8 cellular contexts compared by ENCODE assay signal in genomic region chr17:64306850-64307463, GRCh38. TPM values are rescaled to one million over a fixed set of nuclear protein-coding genes. Genes with fewer than 3 reads are reported as not detected.
DNase-seq lines count a peak whose midpoint lies in the region; ATAC-seq and TF ChIP-seq lines count a peak whose summit lies in the region.

No MANE protein-coding gene starts in this region.

- peak; percentile 80 for TF ChIP-seq RAD21 in HCT116 (IDR thresholded peaks at IDR 0.05; ENCODE audit: low read depth)

- POLR2A ChIA-PET in HCT116 (lab: Charles Lee), result interaction anchor here (1.6 kb wide), 1 partner anchor 112 kb away, joined by 6 read pairs; no protein-coding TSS in a partner anchor

- H3K27me3 ChIP-seq in HCT116 (ENCODE audit: insufficient read depth, low read length) (no peaks in the 10 kb centered on the region), neural progenitor cell (no peaks in the 10 kb centered on the region), stomach (no peaks in the 10 kb centered on the region)

- H3K4me2 ChIP-seq in HCT116 (ENCODE audit: low read length) (peak overlapping the region; percentile 55), neural progenitor cell (no peak overlapping the region)

- no peak overlapping the region for H3K9ac ChIP-seq in HCT116 (ENCODE audit: low read length)
- no peak overlapping the region for H3K9ac ChIP-seq in neural progenitor cell

- H3K36me3 ChIP-seq in HCT116 (ENCODE audit: control insufficient read depth in 1 of 2, insufficient read depth in 2 of 2, low read length in 2 of 2) (no peaks in the 10 kb centered on the region), neural progenitor cell (no peaks in the 10 kb centered on the region), stomach (no peaks in the 10 kb centered on the region)

- no peak for TF ChIP-seq EP300 in stomach (IDR thresholded peaks at IDR 0.05)

- H3K9me3 ChIP-seq in HCT116 (ENCODE audit: control insufficient read depth in 1 of 2, insufficient read depth in 1 of 2, low read depth in 1 of 2, low read length in 2 of 2), result no peaks in the 10 kb centered on the region
- no peaks in the 10 kb centered on the region for H3K9me3 ChIP-seq in neural progenitor cell (ENCODE audit: low read depth)
- H3K9me3 ChIP-seq in stomach, result no peaks in the 10 kb centered on the region

- H2AFZ ChIP-seq in HCT116 (ENCODE audit: low read depth, low read length, poor library complexity, severe bottlenecking) (peak overlapping the region; percentile 96), neural progenitor cell (replicated peaks) (no peak overlapping the region)

- BruUV-seq in HCT116 (replicated peaks; lab: Mats Ljungman, UMichigan), result no TSS peak

- RAD21 ChIA-PET in HCT116 (lab: Charles Lee; ENCODE audit: low non-redundant PET in 1 of 2, low total read pairs in 2 of 2, uncharacterized antibody in 2 of 2, unreplicated experiment in 2 of 2), result interaction anchor here in 1 of 2 experiments (1.4 kb wide), 1 partner anchor 114 kb away, joined by 4 read pairs; no protein-coding TSS in a partner anchor

- TF ChIP-seq POLR2A in HCT116 (IDR thresholded peaks at IDR 0.05; ENCODE audit: borderline replicate concordance, extremely low read depth, insufficient read depth, insufficient read length) (no peak), stomach (IDR thresholded peaks at IDR 0.05) (no peak)

- H3K79me2 ChIP-seq in HCT116 (ENCODE audit: insufficient read depth, low read length) (no peaks in the 10 kb centered on the region), neural progenitor cell (ENCODE audit: low read depth) (no peaks in the 10 kb centered on the region)

- H3K9me2 ChIP-seq in HCT116 (ENCODE audit: insufficient read depth), result no peaks in the 10 kb centered on the region

- H3K4me1 ChIP-seq in HCT116 (ENCODE audit: control insufficient read depth in 1 of 2, insufficient read depth in 2 of 2, low read length in 2 of 2) (peaks cover 7 to 13% of the 10 kb centered on the region in 2 experiments), neural progenitor cell (no peaks in the 10 kb centered on the region), stomach (peaks cover 0 to 12% (median 5%) of the 10 kb centered on the region in 4 donors)

- H3K27me3 Mint-ChIP-seq in neural progenitor cell (ENCODE audit: insufficient read depth, low read depth), result peaks cover 2% of the 10 kb centered on the region

- H3K4me3 ChIP-seq in HCT116 (replicated peaks in 1 of 2; ENCODE audit: low read depth in 1 of 2, low read length in 2 of 2) (no peak overlapping the region), neural progenitor cell (no peak overlapping the region), stomach (no peak overlapping the region)

- CTCF ChIA-PET in HCT116 (lab: Charles Lee), result interaction anchor here (10.9 kb wide), 1 partner anchor 112 kb away, joined by 120 read pairs; no protein-coding TSS in a partner anchor

- no peaks in the 10 kb centered on the region for H3K9me3 Mint-ChIP-seq in neural progenitor cell

- peaks cover 2% of the 10 kb centered on the region for H3K4me1 Mint-ChIP-seq in neural progenitor cell

- no peak overlapping the region for H3K27ac Mint-ChIP-seq in neural progenitor cell

- H4K20me1 ChIP-seq in HCT116 (ENCODE audit: insufficient read depth) (no peaks in the 10 kb centered on the region), neural progenitor cell (ENCODE audit: low read depth) (no peaks in the 10 kb centered on the region)

- intact Hi-C loops in HCT116 (cut with micrococcal nuclease) (loop anchor here (1.0 kb wide), 1 partner anchor 111 kb away; no protein-coding TSS in a partner anchor), stomach (cut with DNase I; ENCODE audit: low total_unique reads) (loop anchor here (5.0 kb wide), 1 partner anchor 105 kb away; no protein-coding TSS in a partner anchor)

- ATAC-seq in HCT116 (peak; percentile 83), HG02840 (IDR thresholded peaks at IDR 0.05; ENCODE audit: low FRiP score, unreplicated experiment) (no peak)

- DNase-seq in CD1c-positive myeloid dendritic cell (ENCODE audit: extremely low spot score), result peak; percentile 83
- peak; percentile 70 for DNase-seq in HCT116 (ENCODE audit: low read depth, low spot score)
- DNase-seq in NOMO-1 treated with dmso at 0.1 percent for 144 hours (lab: John Stamatoyannopoulos, UW; ENCODE audit: unreplicated experiment), result peak; percentile 35
- peak; percentile 73 for DNase-seq in activated CD8-positive, alpha-beta memory T cell treated with anti-CD3 and anti-CD28 coated beads, Interleukin-2, amount 50 U/mL, for 4 hours
- peak; percentile 68 for DNase-seq in fibroblast of gingiva (ENCODE audit: low read depth)
- DNase-seq in neural progenitor cell (ENCODE audit: low spot score), result peak; percentile 74
- peak; percentile 73 for DNase-seq in stomach

- H3K36me3 Mint-ChIP-seq in neural progenitor cell, result no peaks in the 10 kb centered on the region

- H3K27ac ChIP-seq in HCT116 (ENCODE audit: low read depth, low read length), result no peak overlapping the region
- no peak overlapping the region for H3K27ac ChIP-seq in neural progenitor cell
- no peak overlapping the region for H3K27ac ChIP-seq in stomach

- H3F3A ChIP-seq in neural progenitor cell (ENCODE audit: low read depth), result no peaks in the 10 kb centered on the region

- H3K4me3 Mint-ChIP-seq in neural progenitor cell, result no peak overlapping the region

- 42 to 48% (median 46%) methylated on average over 11 of the region's 11 CpGs for WGBS in stomach, 5 donors

- peak; percentile 90 to 99 (median 91) for TF ChIP-seq CTCF in HCT116 (IDR thresholded peaks at IDR 0.05 in 2 of 3, conservative IDR thresholded peaks at IDR 0.05 in 1 of 3; ENCODE audit: borderline replicate concordance in 1 of 3, insufficient read depth in 1 of 3, low read depth in 2 of 3, low read length in 2 of 3)
- peak; percentile 97 for TF ChIP-seq CTCF in neural progenitor cell (IDR thresholded peaks at IDR 0.05)
- TF ChIP-seq CTCF in stomach (IDR thresholded peaks at IDR 0.05), result peak in 5 of 7 experiments; percentile 54 to 94 (median 71)

TF ChIP-seq in HCT116, 20 proteins besides CTCF, POLR2A, EP300 and RAD21:
- TF ChIP-seq CEBPB (IDR thresholded peaks at IDR 0.05; ENCODE audit: low read depth) (no peak), ZNF274 (IDR thresholded peaks at IDR 0.05; ENCODE audit: low read depth, low read length) (no peak), ELF1 (IDR thresholded peaks at IDR 0.05; ENCODE audit: borderline replicate concordance, low read depth) (no peak), MAX (IDR thresholded peaks at IDR 0.05) (peak; percentile 45; the same call in 1 of the 2 replicates), YY1 (IDR thresholded peaks at IDR 0.05; ENCODE audit: extremely low read depth, insufficient replicate concordance, low read depth, low read length) (peak; percentile 30), SRF (IDR thresholded peaks at IDR 0.05; ENCODE audit: low read depth) (no peak), POLR2AphosphoS5 (IDR thresholded peaks at IDR 0.05; ENCODE audit: low read depth, low read length) (no peak), JUND (IDR thresholded peaks at IDR 0.05) (no peak), EGR1 (IDR thresholded peaks at IDR 0.05; ENCODE audit: low read depth) (no peak), CBX3 (IDR thresholded peaks at IDR 0.05; ENCODE audit: low read depth) (0 out of 2 replicates have a peak, but pooled peaks have one; percentile 49)

RNA-seq across cellular contexts. Expression of gene TEX2, which starts 43.9 kb away (rescaled TPM):
- 24.6 TPM for total RNA-seq in HCT116 (2021; ENCODE audit: unreplicated experiment)
- polyA plus RNA-seq in HCT116 (2012), result 9.0 and 12.2 TPM in 2 replicates
- 10.6 and 11.7 TPM in 2 replicates for total RNA-seq in neural progenitor cell (ENCODE audit: low replicate concordance)
- 10 to 100 TPM; 17.5 to 50.6 (median 40.0) TPM for total RNA-seq in stomach
- 1 to 10 TPM; 5.8 to 8.0 (median 7.7) TPM for polyA plus RNA-seq in stomach
